2 cellular contexts compared by ENCODE assay signal in the genomic region with DNA sequence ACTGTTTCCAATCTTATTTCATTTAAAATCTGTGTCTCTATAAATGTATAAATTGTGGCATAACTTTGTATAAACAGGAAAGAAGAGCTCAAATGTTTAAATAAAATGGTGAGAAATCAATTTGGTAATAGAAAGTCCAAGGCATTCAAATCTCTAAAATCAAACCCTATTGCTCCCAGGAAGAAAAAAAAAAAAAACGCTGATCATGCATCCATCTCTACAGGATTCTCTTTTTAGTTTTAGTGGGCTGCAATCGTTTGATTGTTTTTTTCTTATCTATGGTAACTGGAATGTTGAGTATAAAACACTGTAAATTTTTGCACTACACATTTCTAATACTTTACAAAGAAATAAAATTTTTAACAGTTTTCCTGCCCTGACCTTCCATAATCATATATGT.
A peak's percentile ranks its signal among the peaks of the same experiment; 100 is the strongest.
TF ChIP-seq lines count a peak whose summit lies in the region.

No MANE protein-coding gene starts in this region.

TF ChIP-seq in IMR-90, 13 proteins besides CTCF, POLR2A, EP300 and RAD21:
- TF ChIP-seq RCOR1 (IDR thresholded peaks at IDR 0.05; ENCODE audit: insufficient replicate concordance, low read length) (no peak), SMC3 (IDR thresholded peaks at IDR 0.05; ENCODE audit: low read depth, low read length) (no peak), MAFK (IDR thresholded peaks at IDR 0.05; ENCODE audit: low read depth, low read length) (peak; percentile 63), MXI1 (IDR thresholded peaks at IDR 0.05; ENCODE audit: borderline replicate concordance, low read depth, low read length) (no peak), ELK1 (IDR thresholded peaks at IDR 0.05; ENCODE audit: borderline replicate concordance, low read depth, low read length) (no peak)

TF ChIP-seq in GM23338, 12 proteins besides CTCF, POLR2A, EP300 and RAD21:
- TF ChIP-seq NANOG (IDR thresholded peaks at IDR 0.05; ENCODE audit: borderline replicate concordance) (no peak), ZNF114 (CRISPR knock-in tag; IDR thresholded peaks at IDR 0.05) (no peak), STAT1 (IDR thresholded peaks at IDR 0.05; ENCODE audit: unreplicated experiment) (no peak), ETS1 (IDR thresholded peaks at IDR 0.05) (no peak), POLR2AphosphoS5 (IDR thresholded peaks at IDR 0.05; ENCODE audit: low read depth) (no peak), CREB1 (CRISPR knock-in tag; IDR thresholded peaks at IDR 0.05; ENCODE audit: low read depth) (no peak), JUNB (IDR thresholded peaks at IDR 0.05; ENCODE audit: unreplicated experiment) (no peak), ZNF331 (CRISPR knock-in tag; IDR thresholded peaks at IDR 0.05; ENCODE audit: low read depth) (no peak), EZH2phosphoT487 (IDR thresholded peaks at IDR 0.05; ENCODE audit: unreplicated experiment) (no peak), EZH2 (IDR thresholded peaks at IDR 0.05; ENCODE audit: low read depth, unreplicated experiment) (no peak)
- TF ChIP-seq, protein P1, sequence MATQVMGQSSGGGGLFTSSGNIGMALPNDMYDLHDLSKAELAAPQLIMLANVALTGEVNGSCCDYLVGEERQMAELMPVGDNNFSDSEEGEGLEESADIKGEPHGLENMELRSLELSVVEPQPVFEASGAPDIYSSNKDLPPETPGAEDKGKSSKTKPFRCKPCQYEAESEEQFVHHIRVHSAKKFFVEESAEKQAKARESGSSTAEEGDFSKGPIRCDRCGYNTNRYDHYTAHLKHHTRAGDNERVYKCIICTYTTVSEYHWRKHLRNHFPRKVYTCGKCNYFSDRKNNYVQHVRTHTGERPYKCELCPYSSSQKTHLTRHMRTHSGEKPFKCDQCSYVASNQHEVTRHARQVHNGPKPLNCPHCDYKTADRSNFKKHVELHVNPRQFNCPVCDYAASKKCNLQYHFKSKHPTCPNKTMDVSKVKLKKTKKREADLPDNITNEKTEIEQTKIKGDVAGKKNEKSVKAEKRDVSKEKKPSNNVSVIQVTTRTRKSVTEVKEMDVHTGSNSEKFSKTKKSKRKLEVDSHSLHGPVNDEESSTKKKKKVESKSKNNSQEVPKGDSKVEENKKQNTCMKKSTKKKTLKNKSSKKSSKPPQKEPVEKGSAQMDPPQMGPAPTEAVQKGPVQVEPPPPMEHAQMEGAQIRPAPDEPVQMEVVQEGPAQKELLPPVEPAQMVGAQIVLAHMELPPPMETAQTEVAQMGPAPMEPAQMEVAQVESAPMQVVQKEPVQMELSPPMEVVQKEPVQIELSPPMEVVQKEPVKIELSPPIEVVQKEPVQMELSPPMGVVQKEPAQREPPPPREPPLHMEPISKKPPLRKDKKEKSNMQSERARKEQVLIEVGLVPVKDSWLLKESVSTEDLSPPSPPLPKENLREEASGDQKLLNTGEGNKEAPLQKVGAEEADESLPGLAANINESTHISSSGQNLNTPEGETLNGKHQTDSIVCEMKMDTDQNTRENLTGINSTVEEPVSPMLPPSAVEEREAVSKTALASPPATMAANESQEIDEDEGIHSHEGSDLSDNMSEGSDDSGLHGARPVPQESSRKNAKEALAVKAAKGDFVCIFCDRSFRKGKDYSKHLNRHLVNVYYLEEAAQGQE (IDR thresholded peaks at IDR 0.05; ENCODE audit: unreplicated experiment), result no peak
- TF ChIP-seq, protein P2, sequence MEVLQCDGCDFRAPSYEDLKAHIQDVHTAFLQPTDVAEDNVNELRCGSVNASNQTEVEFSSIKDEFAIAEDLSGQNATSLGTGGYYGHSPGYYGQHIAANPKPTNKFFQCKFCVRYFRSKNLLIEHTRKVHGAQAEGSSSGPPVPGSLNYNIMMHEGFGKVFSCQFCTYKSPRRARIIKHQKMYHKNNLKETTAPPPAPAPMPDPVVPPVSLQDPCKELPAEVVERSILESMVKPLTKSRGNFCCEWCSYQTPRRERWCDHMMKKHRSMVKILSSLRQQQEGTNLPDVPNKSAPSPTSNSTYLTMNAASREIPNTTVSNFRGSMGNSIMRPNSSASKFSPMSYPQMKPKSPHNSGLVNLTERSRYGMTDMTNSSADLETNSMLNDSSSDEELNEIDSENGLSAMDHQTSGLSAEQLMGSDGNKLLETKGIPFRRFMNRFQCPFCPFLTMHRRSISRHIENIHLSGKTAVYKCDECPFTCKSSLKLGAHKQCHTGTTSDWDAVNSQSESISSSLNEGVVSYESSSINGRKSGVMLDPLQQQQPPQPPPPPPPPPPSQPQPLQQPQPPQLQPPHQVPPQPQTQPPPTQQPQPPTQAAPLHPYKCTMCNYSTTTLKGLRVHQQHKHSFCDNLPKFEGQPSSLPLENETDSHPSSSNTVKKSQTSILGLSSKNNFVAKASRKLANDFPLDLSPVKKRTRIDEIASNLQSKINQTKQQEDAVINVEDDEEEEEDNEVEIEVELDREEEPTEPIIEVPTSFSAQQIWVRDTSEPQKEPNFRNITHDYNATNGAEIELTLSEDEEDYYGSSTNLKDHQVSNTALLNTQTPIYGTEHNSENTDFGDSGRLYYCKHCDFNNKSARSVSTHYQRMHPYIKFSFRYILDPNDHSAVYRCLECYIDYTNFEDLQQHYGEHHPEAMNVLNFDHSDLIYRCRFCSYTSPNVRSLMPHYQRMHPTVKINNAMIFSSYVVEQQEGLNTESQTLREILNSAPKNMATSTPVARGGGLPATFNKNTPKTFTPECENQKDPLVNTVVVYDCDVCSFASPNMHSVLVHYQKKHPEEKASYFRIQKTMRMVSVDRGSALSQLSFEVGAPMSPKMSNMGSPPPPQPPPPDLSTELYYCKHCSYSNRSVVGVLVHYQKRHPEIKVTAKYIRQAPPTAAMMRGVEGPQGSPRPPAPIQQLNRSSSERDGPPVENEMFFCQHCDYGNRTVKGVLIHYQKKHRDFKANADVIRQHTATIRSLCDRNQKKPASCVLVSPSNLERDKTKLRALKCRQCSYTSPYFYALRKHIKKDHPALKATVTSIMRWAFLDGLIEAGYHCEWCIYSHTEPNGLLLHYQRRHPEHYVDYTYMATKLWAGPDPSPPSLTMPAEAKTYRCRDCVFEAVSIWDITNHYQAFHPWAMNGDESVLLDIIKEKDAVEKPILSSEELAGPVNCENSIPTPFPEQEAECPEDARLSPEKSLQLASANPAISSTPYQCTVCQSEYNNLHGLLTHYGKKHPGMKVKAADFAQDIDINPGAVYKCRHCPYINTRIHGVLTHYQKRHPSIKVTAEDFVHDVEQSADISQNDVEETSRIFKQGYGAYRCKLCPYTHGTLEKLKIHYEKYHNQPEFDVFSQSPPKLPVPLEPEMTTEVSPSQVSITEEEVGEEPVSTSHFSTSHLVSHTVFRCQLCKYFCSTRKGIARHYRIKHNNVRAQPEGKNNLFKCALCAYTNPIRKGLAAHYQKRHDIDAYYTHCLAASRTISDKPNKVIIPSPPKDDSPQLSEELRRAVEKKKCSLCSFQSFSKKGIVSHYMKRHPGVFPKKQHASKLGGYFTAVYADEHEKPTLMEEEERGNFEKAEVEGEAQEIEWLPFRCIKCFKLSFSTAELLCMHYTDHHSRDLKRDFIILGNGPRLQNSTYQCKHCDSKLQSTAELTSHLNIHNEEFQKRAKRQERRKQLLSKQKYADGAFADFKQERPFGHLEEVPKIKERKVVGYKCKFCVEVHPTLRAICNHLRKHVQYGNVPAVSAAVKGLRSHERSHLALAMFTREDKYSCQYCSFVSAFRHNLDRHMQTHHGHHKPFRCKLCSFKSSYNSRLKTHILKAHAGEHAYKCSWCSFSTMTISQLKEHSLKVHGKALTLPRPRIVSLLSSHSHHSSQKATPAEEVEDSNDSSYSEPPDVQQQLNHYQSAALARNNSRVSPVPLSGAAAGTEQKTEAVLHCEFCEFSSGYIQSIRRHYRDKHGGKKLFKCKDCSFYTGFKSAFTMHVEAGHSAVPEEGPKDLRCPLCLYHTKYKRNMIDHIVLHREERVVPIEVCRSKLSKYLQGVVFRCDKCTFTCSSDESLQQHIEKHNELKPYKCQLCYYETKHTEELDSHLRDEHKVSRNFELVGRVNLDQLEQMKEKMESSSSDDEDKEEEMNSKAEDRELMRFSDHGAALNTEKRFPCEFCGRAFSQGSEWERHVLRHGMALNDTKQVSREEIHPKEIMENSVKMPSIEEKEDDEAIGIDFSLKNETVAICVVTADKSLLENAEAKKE (CRISPR knock-in tag; IDR thresholded peaks at IDR 0.05), result no peak
TF ChIP-seq in GM23338: peak in this region for 0.
